Comparison of ENCODE assay signal across 31 cellular contexts in genomic region chr6:110246900-110247546, GRCh38.
"Had no signal": no experiment of that assay in that cellular context is flagged by ENCODE, and none has a peak within 500 bp of the region (broad histone marks: within the 10 kb centered on the region; RNA-seq: fewer than 3 reads in every experiment).

No MANE protein-coding gene starts in this region.

- H2AFZ ChIP-seq: neural progenitor cell, parathyroid adenoma had no signal

- H3K4me1 ChIP-seq: neural progenitor cell, parathyroid adenoma, psoas muscle, spleen, suprapubic skin, testis, tibial artery, transverse colon, upper lobe of right lung, uterus had no signal

- H3K27ac Mint-ChIP-seq: natural killer cell treated with Interleukin-12 subunit alpha and Interleukin-12 subunit beta and Interleukin-15 and Interleukin-18, amount 100 ng/mL, for 72 hours; neural progenitor cell; stimulated activated memory B cell treated with anti-CD40 and anti-IgM and Interleukin-4, amounts not matched to agents 10 μg/mL and 1 μg/mL and 100 μg/mL, for 72 hours; stimulated activated naive CD8-positive, alpha-beta T cell treated with anti-CD3 and anti-CD28 coated beads, Interleukin-15, amount 100 ng/mL, for 72 hours; type B pancreatic cell had no signal

- H3K36me3 Mint-ChIP-seq: natural killer cell treated with Interleukin-12 subunit alpha and Interleukin-12 subunit beta and Interleukin-15 and Interleukin-18, amount 100 ng/mL, for 72 hours; neural progenitor cell had no signal

- H3K4me3 Mint-ChIP-seq: naive thymus-derived CD8-positive, alpha-beta T cell; natural killer cell treated with Interleukin-12 subunit alpha and Interleukin-12 subunit beta and Interleukin-15 and Interleukin-18, amount 100 ng/mL, for 72 hours; neural progenitor cell; stimulated activated memory B cell treated with anti-CD40 and anti-IgM and Interleukin-4, amounts not matched to agents 10 μg/mL and 1 μg/mL and 100 μg/mL, for 72 hours; stimulated activated naive CD8-positive, alpha-beta T cell treated with anti-CD3 and anti-CD28 coated beads, Interleukin-15, amount 100 ng/mL, for 72 hours; type B pancreatic cell had no signal

- DNase-seq: naive thymus-derived CD8-positive, alpha-beta T cell; occipital lobe; ovary; posterior cingulate gyrus; psoas muscle; right cardiac atrium; spleen; stimulated activated CD4-positive, alpha-beta T cell treated with anti-CD3 and anti-CD28 coated beads, Interleukin-12 subunit alpha, Interleukin-12 subunit beta, amount 100 ng/mL, for 4 hours; stimulated activated CD4-positive, alpha-beta T cell treated with anti-CD3 and anti-CD28 coated beads, Interleukin-1b, Interleukin-23, amount 100 ng/mL, for 48 hours; stimulated activated CD4-positive, alpha-beta T cell treated with anti-CD3 and anti-CD28 coated beads, Interleukin-4, amount 100 ng/mL, for 1 hour; stimulated activated CD4-positive, alpha-beta T cell treated with anti-CD3 and anti-CD28 coated beads, Interleukin-4, amount 100 ng/mL, for 4 hours; stimulated activated CD8-positive, alpha-beta memory T cell treated with anti-CD3 and anti-CD28 coated beads, Interleukin-4, amount 100 ng/mL, for 48 hours; stimulated activated naive CD4-positive, alpha-beta T cell; stimulated activated naive CD8-positive, alpha-beta T cell treated with anti-CD3 and anti-CD28 coated beads, Interleukin-15, amount 100 ng/mL, for 72 hours; stimulated activated naive CD8-positive, alpha-beta T cell treated with anti-CD3 and anti-CD28 coated beads, Interleukin-15, Interleukin-2, amounts not matched to agents 100 U/mL and 50 U/mL, for 24 hours; substantia nigra; testis; tibial artery; transverse colon; upper lobe of right lung; uterus had no signal

- H3K9me3 ChIP-seq: ovary, psoas muscle, suprapubic skin, testis, tibial artery, transverse colon, upper lobe of right lung, uterus had no signal

- H3K4me3 ChIP-seq: neural progenitor cell, ovary, psoas muscle, skin epidermis, smooth muscle cell, spleen, suprapubic skin, testis, tibial artery, transverse colon, upper lobe of right lung, uterus had no signal

- H3K4me1 Mint-ChIP-seq: stimulated activated memory B cell treated with anti-CD40 and anti-IgM and Interleukin-4, amounts not matched to agents 10 μg/mL and 1 μg/mL and 100 μg/mL, for 72 hours; stimulated activated naive CD8-positive, alpha-beta T cell treated with anti-CD3 and anti-CD28 coated beads, Interleukin-15, amount 100 ng/mL, for 72 hours had no signal

- H3K27me3 ChIP-seq: neural progenitor cell, ovary, spleen, suprapubic skin, testis, tibial artery, transverse colon, upper lobe of right lung, uterus had no signal

- H3K36me3 ChIP-seq: neural progenitor cell, ovary, spleen, suprapubic skin, transverse colon, upper lobe of right lung, uterus had no signal

- H3K79me2 ChIP-seq: parathyroid adenoma had no signal

- H3K9me3 Mint-ChIP-seq: natural killer cell treated with Interleukin-12 subunit alpha and Interleukin-12 subunit beta and Interleukin-15 and Interleukin-18, amount 100 ng/mL, for 72 hours; neural progenitor cell; stimulated activated memory B cell treated with anti-CD40 and anti-IgM and Interleukin-4, amounts not matched to agents 10 μg/mL and 1 μg/mL and 100 μg/mL, for 72 hours; type B pancreatic cell had no signal

- ATAC-seq: naive thymus-derived CD8-positive, alpha-beta T cell; natural killer cell treated with Interleukin-12 subunit alpha and Interleukin-12 subunit beta and Interleukin-15 and Interleukin-18, amount 100 ng/mL, for 72 hours; psoas muscle; right cardiac atrium; sciatic nerve; stimulated activated memory B cell treated with anti-CD40 and anti-IgM and Interleukin-4, amounts not matched to agents 10 μg/mL and 1 μg/mL and 100 μg/mL, for 72 hours; stimulated activated naive CD8-positive, alpha-beta T cell treated with anti-CD3 and anti-CD28 coated beads, Interleukin-15, amount 100 ng/mL, for 72 hours; stimulated activated naive CD8-positive, alpha-beta T cell treated with anti-CD3 and anti-CD28 coated beads, Interleukin-15, Interleukin-2, amounts not matched to agents 100 U/mL and 50 U/mL, for 24 hours; upper lobe of right lung had no signal

- H3K27me3 Mint-ChIP-seq: naive thymus-derived CD8-positive, alpha-beta T cell; natural killer cell treated with Interleukin-12 subunit alpha and Interleukin-12 subunit beta and Interleukin-15 and Interleukin-18, amount 100 ng/mL, for 72 hours; progenitor cell of endocrine pancreas; stimulated activated memory B cell treated with anti-CD40 and anti-IgM and Interleukin-4, amounts not matched to agents 10 μg/mL and 1 μg/mL and 100 μg/mL, for 72 hours; stimulated activated naive CD8-positive, alpha-beta T cell treated with anti-CD3 and anti-CD28 coated beads, Interleukin-15, amount 100 ng/mL, for 72 hours; type B pancreatic cell had no signal

- H3K9ac ChIP-seq: neural progenitor cell, parathyroid adenoma had no signal

- H3K4me2 ChIP-seq: neural progenitor cell, smooth muscle cell had no signal

- H3K27ac ChIP-seq: neural progenitor cell, ovary, parathyroid adenoma, psoas muscle, skin epidermis, spleen, suprapubic skin, testis, tibial artery, transverse colon, upper lobe of right lung, uterus had no signal
